22 cellular contexts compared by ENCODE assay signal in genomic region chr4:142312391-142312790, GRCh38.
"Had no signal": no experiment of that assay in that cellular context is flagged by ENCODE, and none has a peak within 500 bp of the region (broad histone marks: within the 10 kb centered on the region; RNA-seq: fewer than 3 reads in every experiment).

No MANE protein-coding gene starts in this region.

- H3K36me3 Mint-ChIP-seq: natural killer cell had no signal

- H3K27ac ChIP-seq: ascending aorta, breast epithelium, esophagus muscularis mucosa, lower lobe of right lung, neutrophil, parathyroid adenoma, suprapubic skin, vagina had no signal

- H3K9me3 Mint-ChIP-seq: activated T-helper 1 cell treated with anti-CD3 and anti-CD28 coated beads, Interleukin-12 subunit alpha, Interleukin-12 subunit beta, Interleukin-2, Interleukin-4 antibody, amounts not matched to agents 30 ng/mL and 10 ng/mL and 1 ng/mL, durations not matched to agents 14 hours and 24 hours and 36 hours; stimulated activated naive CD8-positive, alpha-beta T cell treated with anti-CD3 and anti-CD28 coated beads, Interleukin-15, amount 100 ng/mL, for 72 hours had no signal

- H3K27me3 Mint-ChIP-seq: stimulated activated naive CD8-positive, alpha-beta T cell treated with anti-CD3 and anti-CD28 coated beads, Interleukin-15, amount 100 ng/mL, for 72 hours had no signal

- H3K27ac Mint-ChIP-seq: activated T-helper 1 cell treated with anti-CD3 and anti-CD28 coated beads, Interleukin-12 subunit alpha, Interleukin-12 subunit beta, Interleukin-2, Interleukin-4 antibody, amounts not matched to agents 30 ng/mL and 10 ng/mL and 1 ng/mL, durations not matched to agents 14 hours and 24 hours and 36 hours; natural killer cell had no signal

- H3K4me3 Mint-ChIP-seq: activated T-helper 1 cell treated with anti-CD3 and anti-CD28 coated beads, Interleukin-12 subunit alpha, Interleukin-12 subunit beta, Interleukin-2, Interleukin-4 antibody, amounts not matched to agents 30 ng/mL and 10 ng/mL and 1 ng/mL, durations not matched to agents 14 hours and 24 hours and 36 hours; natural killer cell; stimulated activated naive CD8-positive, alpha-beta T cell treated with anti-CD3 and anti-CD28 coated beads, Interleukin-15, amount 100 ng/mL, for 72 hours had no signal

- ATAC-seq: left cardiac atrium; lower lobe of right lung; natural killer cell; sciatic nerve; stimulated activated naive CD8-positive, alpha-beta T cell treated with anti-CD3 and anti-CD28 coated beads, Interleukin-15, amount 100 ng/mL, for 72 hours had no signal

- DNase-seq: activated CD4-positive, alpha-beta T cell treated with anti-CD3 and anti-CD28 coated beads for 4 hours; activated CD8-positive, alpha-beta memory T cell treated with anti-CD3 and anti-CD28 coated beads, Interleukin-2, amount 50 U/mL, for 4 hours; cerebellar nuclear complex; cortex of kidney; effector memory CD4-positive, alpha-beta T cell; hippocampal formation; left cardiac atrium; lower lobe of right lung; natural killer cell; stimulated activated CD4-positive, alpha-beta T cell treated with anti-CD3 and anti-CD28 coated beads, Interleukin-4, amount 100 ng/mL, for 1 hour; stimulated activated naive CD8-positive, alpha-beta T cell treated with anti-CD3 and anti-CD28 coated beads, Interleukin-15, amount 100 ng/mL, for 72 hours; transverse colon had no signal

- H3K4me3 ChIP-seq: ascending aorta, breast epithelium, esophagus muscularis mucosa, lower lobe of right lung, smooth muscle cell, suprapubic skin, transverse colon, vagina had no signal

- H3K4me1 ChIP-seq: breast epithelium, esophagus muscularis mucosa, lower lobe of right lung, parathyroid adenoma, vagina had no signal

- H3K36me3 ChIP-seq: ascending aorta, breast epithelium, esophagus muscularis mucosa, lower lobe of right lung, neutrophil, suprapubic skin, transverse colon, vagina had no signal

- H3K9me3 ChIP-seq: ascending aorta, breast epithelium, esophagus muscularis mucosa, lower lobe of right lung, neutrophil, suprapubic skin, transverse colon, vagina had no signal

- H3K27me3 ChIP-seq: ascending aorta, breast epithelium, esophagus muscularis mucosa, neutrophil, suprapubic skin, transverse colon, vagina had no signal

- H3K4me1 Mint-ChIP-seq: natural killer cell had no signal
